ENCODE assay signal across 17 cellular contexts in genomic region chr2:96617012-96617411, GRCh38. TPM values are rescaled to one million over a fixed set of nuclear protein-coding genes. Genes with fewer than 3 reads are reported as not detected.
DNase-seq lines count a peak whose midpoint lies in the region; ATAC-seq and TF ChIP-seq lines count a peak whose summit lies in the region.
"Had no signal": no experiment of that assay in that cellular context is flagged by ENCODE, and none has a peak within 500 bp of the region (broad histone marks: within the 10 kb centered on the region; RNA-seq: fewer than 3 reads in every experiment).

No MANE protein-coding gene starts in this region.

- H3K27me3 ChIP-seq in esophagus squamous epithelium (no peaks in the 10 kb centered on the region), suprapubic skin (no peaks in the 10 kb centered on the region)
- H3K27me3 ChIP-seq: cardiac muscle cell, right atrium auricular region, SJSA1 had no signal

- H3K9me3 ChIP-seq in esophagus squamous epithelium (no peaks in the 10 kb centered on the region), suprapubic skin (no peaks in the 10 kb centered on the region)
- H3K9me3 ChIP-seq: right atrium auricular region, SJSA1 had no signal

- H3K9me3 Mint-ChIP-seq in activated CD4-positive, alpha-beta T cell treated with anti-CD3 and anti-CD28 coated beads for 36 hours (ENCODE audit: low read depth): no peaks in the 10 kb centered on the region
- no peaks in the 10 kb centered on the region for H3K9me3 Mint-ChIP-seq in activated CD8-positive, alpha-beta T cell treated with anti-CD3 and anti-CD28 coated beads for 36 hours
- H3K9me3 Mint-ChIP-seq: naive thymus-derived CD4-positive, alpha-beta T cell; stimulated activated memory B cell treated with anti-CD40 and anti-IgM and Interleukin-4, amounts not matched to agents 10 μg/mL and 1 μg/mL and 100 μg/mL, for 72 hours had no signal

- no peak for TF ChIP-seq CTCF in activated CD8-positive, alpha-beta T cell treated with anti-CD3 and anti-CD28 coated beads for 36 hours (IDR thresholded peaks at IDR 0.05)
- TF ChIP-seq CTCF in esophagus squamous epithelium (IDR thresholded peaks at IDR 0.05) (no peak), suprapubic skin (IDR thresholded peaks at IDR 0.05) (no peak)

- DNase-seq in activated CD4-positive, alpha-beta T cell treated with anti-CD3 and anti-CD28 coated beads for 36 hours: no peak
- DNase-seq in activated CD4-positive, alpha-beta T cell treated with anti-CD3 and anti-CD28 coated beads for 48 hours: no peak
- no peak for DNase-seq in activated CD8-positive, alpha-beta T cell treated with anti-CD3 and anti-CD28 coated beads for 36 hours
- DNase-seq in esophagus squamous epithelium (lab: John Stamatoyannopoulos, UW) (no peak), suprapubic skin (ENCODE audit: low spot score in 2 of 2) (no peak), amniotic stem cell (lab: John Stamatoyannopoulos, UW) (no peak), cortex of kidney (lab: John Stamatoyannopoulos, UW) (no peak)
- DNase-seq: naive thymus-derived CD4-positive, alpha-beta T cell; NCI-H2171 had no signal

- peaks cover 54% of the 10 kb centered on the region for H3K36me3 Mint-ChIP-seq in activated CD4-positive, alpha-beta T cell treated with anti-CD3 and anti-CD28 coated beads for 36 hours (ENCODE audit: low read depth)
- H3K36me3 Mint-ChIP-seq in activated CD8-positive, alpha-beta T cell treated with anti-CD3 and anti-CD28 coated beads for 36 hours (ENCODE audit: low read depth): peaks cover 33% of the 10 kb centered on the region

- H3K4me3 ChIP-seq in esophagus squamous epithelium (no peak overlapping the region), suprapubic skin (no peak overlapping the region)
- H3K4me3 ChIP-seq: cardiac muscle cell, right atrium auricular region, SJSA1 had no signal

- peak overlapping the region; percentile 86 for H3K27ac Mint-ChIP-seq in activated CD4-positive, alpha-beta T cell treated with anti-CD3 and anti-CD28 coated beads for 36 hours
- H3K27ac Mint-ChIP-seq in activated CD8-positive, alpha-beta T cell treated with anti-CD3 and anti-CD28 coated beads for 36 hours: peak overlapping the region; percentile 82
- H3K27ac Mint-ChIP-seq: stimulated activated memory B cell treated with anti-CD40 and anti-IgM and Interleukin-4, amounts not matched to agents 10 μg/mL and 1 μg/mL and 100 μg/mL, for 72 hours had no signal

- H3K27me3 Mint-ChIP-seq in activated CD4-positive, alpha-beta T cell treated with anti-CD3 and anti-CD28 coated beads for 36 hours: no peaks in the 10 kb centered on the region
- H3K27me3 Mint-ChIP-seq in activated CD8-positive, alpha-beta T cell treated with anti-CD3 and anti-CD28 coated beads for 36 hours: no peaks in the 10 kb centered on the region
- H3K27me3 Mint-ChIP-seq: naive thymus-derived CD4-positive, alpha-beta T cell; stimulated activated memory B cell treated with anti-CD40 and anti-IgM and Interleukin-4, amounts not matched to agents 10 μg/mL and 1 μg/mL and 100 μg/mL, for 72 hours had no signal

- peaks cover 19% of the 10 kb centered on the region for H3K4me1 Mint-ChIP-seq in activated CD4-positive, alpha-beta T cell treated with anti-CD3 and anti-CD28 coated beads for 36 hours
- peaks cover 18% of the 10 kb centered on the region for H3K4me1 Mint-ChIP-seq in activated CD8-positive, alpha-beta T cell treated with anti-CD3 and anti-CD28 coated beads for 36 hours (ENCODE audit: low read depth)
- H3K4me1 Mint-ChIP-seq: stimulated activated memory B cell treated with anti-CD40 and anti-IgM and Interleukin-4, amounts not matched to agents 10 μg/mL and 1 μg/mL and 100 μg/mL, for 72 hours had no signal

- no peak overlapping the region for H3K4me3 Mint-ChIP-seq in activated CD4-positive, alpha-beta T cell treated with anti-CD3 and anti-CD28 coated beads for 36 hours
- H3K4me3 Mint-ChIP-seq in activated CD8-positive, alpha-beta T cell treated with anti-CD3 and anti-CD28 coated beads for 36 hours: no peak overlapping the region
- H3K4me3 Mint-ChIP-seq: stimulated activated memory B cell treated with anti-CD40 and anti-IgM and Interleukin-4, amounts not matched to agents 10 μg/mL and 1 μg/mL and 100 μg/mL, for 72 hours had no signal

- TF ChIP-seq POLR2A in esophagus squamous epithelium (IDR thresholded peaks at IDR 0.05) (no peak), suprapubic skin (IDR thresholded peaks at IDR 0.05) (no peak)

- H3K27ac ChIP-seq in esophagus squamous epithelium (peak overlapping the region; percentile 54 to 71 (median 68)), suprapubic skin (peak overlapping the region; percentile 49)
- H3K27ac ChIP-seq: SJSA1 had no signal

- CTCF ChIA-PET in activated CD4-positive, alpha-beta T cell treated with anti-CD3 and anti-CD28 coated beads for 36 hours (lab: Charles Lee): no interaction called here
- CTCF ChIA-PET in activated CD8-positive, alpha-beta T cell treated with anti-CD3 and anti-CD28 coated beads for 36 hours (lab: Charles Lee): interaction anchor here (1.2 to 1.5 kb wide), 2 partner anchors 183 to 496 kb away, joined by 3 read pairs; partner anchors contain the start of gene ANKRD36

- no peak for TF ChIP-seq EP300 in suprapubic skin (IDR thresholded peaks at IDR 0.05)

- intact Hi-C loops in activated CD4-positive, alpha-beta T cell treated with anti-CD3 and anti-CD28 coated beads for 36 hours (cut with DNase I, micrococcal nuclease): no loop called here
- intact Hi-C loops in activated CD8-positive, alpha-beta T cell treated with anti-CD3 and anti-CD28 coated beads for 36 hours (cut with micrococcal nuclease): no loop called here
- intact Hi-C loops in esophagus squamous epithelium (cut with DNase I): no loop called here

- ATAC-seq in activated CD4-positive, alpha-beta T cell treated with anti-CD3 and anti-CD28 coated beads for 36 hours: peak; percentile 17
- ATAC-seq in activated CD8-positive, alpha-beta T cell treated with anti-CD3 and anti-CD28 coated beads for 36 hours: no peak
- no peak for ATAC-seq in HG03342 (IDR thresholded peaks at IDR 0.05; ENCODE audit: unreplicated experiment)
- ATAC-seq: HCT116; left lobe of liver; stimulated activated memory B cell treated with anti-CD40 and anti-IgM and Interleukin-4, amounts not matched to agents 10 μg/mL and 1 μg/mL and 100 μg/mL, for 72 hours had no signal

- 90 to 91% methylated on average over 4 of the region's 4 CpGs for WGBS in esophagus squamous epithelium, 2 donors
- WGBS in suprapubic skin: 85% methylated on average over 4 of the region's 4 CpGs

- POLR2A ChIA-PET in activated CD4-positive, alpha-beta T cell treated with anti-CD3 and anti-CD28 coated beads for 36 hours (lab: Charles Lee): interaction anchor here (0.9 kb wide), 1 partner anchor 21 kb away, joined by 4 read pairs; the partner anchor contains the start of gene KANSL3
- POLR2A ChIA-PET in activated CD8-positive, alpha-beta T cell treated with anti-CD3 and anti-CD28 coated beads for 36 hours (lab: Charles Lee): interaction anchor here (0.6 to 0.9 kb wide), 2 partner anchors 10 to 120 kb away, joined by 3 read pairs; no protein-coding TSS in a partner anchor

- H3K4me1 ChIP-seq in esophagus squamous epithelium (peaks cover 4 to 35% (median 9%) of the 10 kb centered on the region in 3 donors), suprapubic skin (peaks cover 10% of the 10 kb centered on the region)
- H3K4me1 ChIP-seq: SJSA1 had no signal

- H3K36me3 ChIP-seq in esophagus squamous epithelium (peaks cover 19 to 92% (median 25%) of the 10 kb centered on the region in 3 donors), suprapubic skin (peaks cover 39% of the 10 kb centered on the region)

RNA-seq across cellular contexts. Expression of gene KANSL3, which starts 21.1 kb away (rescaled TPM):
- 10 to 100 TPM; 33.9 to 39.1 TPM for total RNA-seq in activated CD4-positive, alpha-beta T cell treated with anti-CD3 and anti-CD28 coated beads for 36 hours
- total RNA-seq in activated CD8-positive, alpha-beta T cell treated with anti-CD3 and anti-CD28 coated beads for 36 hours: 10 to 100 TPM; 37.8 to 39.8 TPM
- total RNA-seq in esophagus squamous epithelium (10 to 100 TPM; 16.0 to 45.2 (median 18.1) TPM), suprapubic skin (10 to 100 TPM; 29.3 to 70.5 (median 37.4) TPM)

RNA-seq across cellular contexts. Expression of gene FER1L5, which starts 25.6 kb away (rescaled TPM):
- total RNA-seq in activated CD4-positive, alpha-beta T cell treated with anti-CD3 and anti-CD28 coated beads for 36 hours: not detected
- not detected for total RNA-seq in activated CD8-positive, alpha-beta T cell treated with anti-CD3 and anti-CD28 coated beads for 36 hours
- under 1 TPM in 2 of 4 donors, not detected in 2; 0.13 to 0.19 TPM for total RNA-seq in esophagus squamous epithelium
- not detected for total RNA-seq in suprapubic skin
- total RNA-seq: HT1080; naive thymus-derived CD4-positive, alpha-beta T cell; right atrium auricular region; SJSA1 had no signal
